ENCODE assay signal across 8 cellular contexts in the genomic region with DNA sequence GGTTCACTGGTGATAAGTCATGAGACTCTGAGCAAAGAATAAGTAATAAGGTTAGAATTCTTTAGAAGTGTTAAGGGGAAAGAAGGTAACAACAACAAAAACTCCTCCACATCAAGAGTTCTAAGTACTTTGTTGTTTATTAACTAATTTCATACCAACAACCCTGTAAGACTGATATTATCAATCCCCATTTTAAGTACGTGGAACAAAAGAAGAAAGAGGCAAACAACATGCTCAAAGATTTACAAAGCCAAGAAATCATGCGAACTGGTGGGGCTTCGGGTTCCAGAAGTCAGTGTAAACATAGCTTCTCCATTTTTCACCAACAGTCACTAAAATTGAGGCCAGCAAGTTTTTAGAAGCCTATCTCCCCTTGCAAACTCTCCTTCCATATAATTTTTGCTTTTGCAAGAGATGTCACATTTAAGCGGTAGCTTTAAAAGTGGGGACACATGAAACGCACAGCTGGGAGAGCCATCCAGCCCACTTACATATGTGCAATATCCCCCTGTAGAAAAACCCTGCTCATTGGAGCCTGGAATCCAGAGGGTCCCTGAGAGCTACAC. TPM values are rescaled to one million over a fixed set of nuclear protein-coding genes. Genes with fewer than 3 reads are reported as not detected.
DNase-seq lines count a peak whose midpoint lies in the region; ATAC-seq and TF ChIP-seq lines count a peak whose summit lies in the region.

No MANE protein-coding gene starts in this region.

- H3K36me3 ChIP-seq in cardiac muscle cell: no peaks in the 10 kb centered on the region
- no peaks in the 10 kb centered on the region for H3K36me3 ChIP-seq in adrenal gland (replicated peaks in 1 of 2)
- no peaks in the 10 kb centered on the region for H3K36me3 ChIP-seq in liver (ENCODE audit: control insufficient read depth in 4 of 4, insufficient read depth in 3 of 4, low read depth in 1 of 4, low read length in 3 of 4)
- H3K36me3 ChIP-seq in upper lobe of right lung: no peaks in the 10 kb centered on the region

- DNase-seq in cardiac muscle cell (ENCODE audit: low read depth in 1 of 2, low spot score in 1 of 2) (no peak), Right ventricle myocardium superior (no peak), adrenal gland (no peak), upper lobe of right lung (no peak)

- no peaks in the 10 kb centered on the region for H3K27me3 ChIP-seq in cardiac muscle cell
- H3K27me3 ChIP-seq in adrenal gland: no peaks in the 10 kb centered on the region
- no peaks in the 10 kb centered on the region for H3K27me3 ChIP-seq in liver (ENCODE audit: control insufficient read depth in 4 of 4, insufficient read depth in 4 of 4, low read length in 3 of 4)
- no peaks in the 10 kb centered on the region for H3K27me3 ChIP-seq in upper lobe of right lung

- WGBS in adrenal gland, 4 donors: 15 to 20% (median 19%) methylated on average over 5 of the region's 5 CpGs
- WGBS in liver: 6% methylated on average over 5 of the region's 5 CpGs

- H3K9ac ChIP-seq in liver (ENCODE audit: low read depth in 1 of 2, low read length in 2 of 2): peak overlapping the region; percentile 94 to 98

- H3K27ac ChIP-seq in cardiac muscle cell: peak overlapping the region; percentile 91
- peak overlapping the region; percentile 56 to 98 (median 93) for H3K27ac ChIP-seq in adrenal gland
- H3K27ac ChIP-seq in liver (ENCODE audit: low read depth in 1 of 2, low read length in 2 of 2): peak overlapping the region; percentile 98
- H3K27ac ChIP-seq in upper lobe of right lung: peak overlapping the region; percentile 92

- no peaks in the 10 kb centered on the region for H3K9me3 ChIP-seq in cardiac muscle cell (ENCODE audit: low read depth)
- no peaks in the 10 kb centered on the region for H3K9me3 ChIP-seq in adrenal gland (replicated peaks in 1 of 3)
- no peaks in the 10 kb centered on the region for H3K9me3 ChIP-seq in liver (ENCODE audit: control insufficient read depth in 4 of 4, low read length in 3 of 4)
- H3K9me3 ChIP-seq in upper lobe of right lung: no peaks in the 10 kb centered on the region

- no peak for TF ChIP-seq CTCF in cardiac muscle cell (IDR thresholded peaks at IDR 0.05; ENCODE audit: low read depth, low read length)
- TF ChIP-seq CTCF in adrenal gland (IDR thresholded peaks at IDR 0.05): no peak
- no peak for TF ChIP-seq CTCF in liver (IDR thresholded peaks at IDR 0.05; ENCODE audit: low read depth, low read length, missing input control)
- no peak for TF ChIP-seq CTCF in upper lobe of right lung (IDR thresholded peaks at IDR 0.05)

- ATAC-seq in Right ventricle myocardium superior (ENCODE audit: poor library complexity): no peak
- ATAC-seq in upper lobe of right lung: no peak
- ATAC-seq in GM21526 (IDR thresholded peaks at IDR 0.05; ENCODE audit: low FRiP score, unreplicated experiment): no peak
- ATAC-seq in GM21367 (IDR thresholded peaks at IDR 0.05; ENCODE audit: unreplicated experiment): no peak
- no peak for ATAC-seq in HG02981 (IDR thresholded peaks at IDR 0.05; ENCODE audit: unreplicated experiment)

- intact Hi-C loops in Right ventricle myocardium superior (cut with DNase I) (no loop called here), adrenal gland (cut with DNase I) (no loop called here), upper lobe of right lung (cut with DNase I) (no loop called here)

- no peak for TF ChIP-seq RAD21 in liver (IDR thresholded peaks at IDR 0.05)

- H3K4me1 ChIP-seq in cardiac muscle cell (ENCODE audit: low read depth) (peaks cover 27% of the 10 kb centered on the region), adrenal gland (replicated peaks in 1 of 2) (peaks cover 10 to 34% of the 10 kb centered on the region in 2 donors), liver (ENCODE audit: control insufficient read depth in 4 of 4, insufficient read depth in 4 of 4, low read length in 3 of 4) (peaks cover 1 to 37% (median 17%) of the 10 kb centered on the region in 4 donors), upper lobe of right lung (peaks cover 36% of the 10 kb centered on the region)

- no peak for TF ChIP-seq POLR2A in adrenal gland (IDR thresholded peaks at IDR 0.05)

- H3K4me3 ChIP-seq in cardiac muscle cell (peak overlapping the region; percentile 69), adrenal gland (peak overlapping the region; percentile 9 to 73 (median 61)), liver (ENCODE audit: low read depth in 1 of 3, low read length in 3 of 3) (peak overlapping the region; percentile 73 to 88 (median 76)), upper lobe of right lung (peak overlapping the region; percentile 95)

TF ChIP-seq in liver, 16 proteins besides CTCF, POLR2A, EP300 and RAD21:
- peak in 1 of 2 donors; percentile 3 for TF ChIP-seq HNF4A (conservative IDR thresholded peaks at IDR 0.05)
- TF ChIP-seq, protein P1, sequence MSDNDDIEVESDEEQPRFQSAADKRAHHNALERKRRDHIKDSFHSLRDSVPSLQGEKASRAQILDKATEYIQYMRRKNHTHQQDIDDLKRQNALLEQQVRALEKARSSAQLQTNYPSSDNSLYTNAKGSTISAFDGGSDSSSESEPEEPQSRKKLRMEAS (IDR thresholded peaks at IDR 0.05): no peak

RNA-seq across cellular contexts. Expression of gene SLC11A2, which starts 0.9 kb away (rescaled TPM):
- total RNA-seq in cardiac muscle cell (26.9 and 30.5 TPM in 2 replicates), Right ventricle myocardium superior (23.7 TPM), adrenal gland (10 to 100 TPM; 40.6 to 82.2 (median 60.8) TPM), liver (100 to 1,000 TPM in 1 of 2 donors, 10 to 100 TPM in 1; 80.1 to 108 TPM), upper lobe of right lung (96.8 TPM)
- polyA plus RNA-seq in cardiac muscle cell (33.3 and 41.3 TPM in 2 replicates), adrenal gland (10 to 100 TPM; 21.7 to 33.2 (median 21.8) TPM), liver (10 to 100 TPM; 15.2 to 24.2 TPM)

RNA-seq across cellular contexts. Expression of gene LETMD1, which starts 22.9 kb away (rescaled TPM):
- total RNA-seq in cardiac muscle cell: 30.3 and 47.3 TPM in 2 replicates
- 23.5 and 33.5 TPM in 2 replicates for polyA plus RNA-seq in cardiac muscle cell
- 19.7 TPM for total RNA-seq in Right ventricle myocardium superior
- total RNA-seq in adrenal gland: 100 to 1,000 TPM in 2 of 8 donors, 10 to 100 TPM in 6; 37.7 to 122 (median 79.3) TPM
- 10 to 100 TPM; 59.0 to 69.9 (median 59.1) TPM for polyA plus RNA-seq in adrenal gland
- total RNA-seq in liver: 10 to 100 TPM; 24.5 to 41.0 TPM
- 10 to 100 TPM; 17.6 to 20.6 TPM for polyA plus RNA-seq in liver
- 71.6 TPM for total RNA-seq in upper lobe of right lung

RNA-seq across cellular contexts. Expression of gene CSRNP2, which starts 58.1 kb away (rescaled TPM):
- total RNA-seq in cardiac muscle cell: 19.0 and 21.1 TPM in 2 replicates
- 16.9 and 22.5 TPM in 2 replicates for polyA plus RNA-seq in cardiac muscle cell
- total RNA-seq in Right ventricle myocardium superior: 20.0 TPM
- 10 to 100 TPM; 15.6 to 29.1 (median 23.8) TPM for total RNA-seq in adrenal gland
- 10 to 100 TPM; 20.1 to 22.8 (median 22.0) TPM for polyA plus RNA-seq in adrenal gland
- total RNA-seq in liver: 1 to 10 TPM; 4.4 to 8.4 TPM
- polyA plus RNA-seq in liver: 1 to 10 TPM; 2.0 to 3.5 TPM
- 34.5 TPM for total RNA-seq in upper lobe of right lung
